In the genomic region with DNA sequence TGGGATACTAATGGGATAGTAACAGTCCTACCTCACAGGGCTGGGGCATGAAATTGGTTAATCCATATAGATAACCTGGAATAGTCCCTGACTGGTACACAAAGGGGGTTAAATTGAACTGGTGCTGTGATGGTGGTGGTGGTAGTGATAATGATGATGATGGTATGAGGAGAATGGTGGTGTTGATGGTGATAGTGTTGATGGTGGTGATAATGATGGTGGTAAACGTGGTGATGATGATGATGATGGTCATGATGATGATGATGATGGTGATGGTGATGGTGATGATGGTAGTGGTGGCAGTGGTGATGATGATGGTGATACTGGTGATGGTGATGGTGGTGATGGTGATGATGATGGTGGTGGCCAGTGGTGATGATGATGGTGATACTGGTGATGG, we compare ENCODE assay signal across 29 cellular contexts. TPM values are rescaled to one million over a fixed set of nuclear protein-coding genes. Genes with fewer than 3 reads are reported as not detected.
"Had no signal": no experiment of that assay in that cellular context is flagged by ENCODE, and none has a peak within 500 bp of the region (broad histone marks: within the 10 kb centered on the region; RNA-seq: fewer than 3 reads in every experiment).

No MANE protein-coding gene starts in this region.

- H3K27ac Mint-ChIP-seq: naive thymus-derived CD4-positive, alpha-beta T cell; natural killer cell treated with Interleukin-12 subunit alpha and Interleukin-12 subunit beta and Interleukin-15 and Interleukin-18, amount 100 ng/mL, for 72 hours; stimulated activated effector memory CD8-positive, alpha-beta T cell treated with anti-CD3 and anti-CD28 coated beads, Interleukin-12 subunit alpha, Interleukin-12 subunit beta, amount 100 ng/mL, for 72 hours; stimulated activated naive CD8-positive, alpha-beta T cell treated with anti-CD3 and anti-CD28 coated beads, Interleukin-15, Interleukin-2, amounts not matched to agents 100 ng/mL and 50 ng/mL, for 24 hours had no signal

- DNase-seq: hypothalamus; immature natural killer cell; kidney; left colon; left lung; mucosa of descending colon; naive thymus-derived CD4-positive, alpha-beta T cell; nucleus accumbens; pancreas; posterior cingulate gyrus; retina; right cardiac atrium; sigmoid colon; small intestine; spleen; stimulated activated CD4-positive, alpha-beta T cell treated with anti-CD3 and anti-CD28 coated beads, Interleukin-4, amount 100 ng/mL, for 24 hours; stimulated activated naive CD4-positive, alpha-beta T cell; tibial artery; trophoblast cell; upper lobe of right lung had no signal

- FAIRE-seq: islet of Langerhans, kidney, pancreas, small intestine had no signal

- ATAC-seq: left colon; left lung; mucosa of descending colon; naive thymus-derived CD4-positive, alpha-beta T cell; natural killer cell treated with Interleukin-12 subunit alpha and Interleukin-12 subunit beta and Interleukin-15 and Interleukin-18, amount 100 ng/mL, for 72 hours; pancreas; right cardiac atrium; stimulated activated effector memory CD8-positive, alpha-beta T cell treated with anti-CD3 and anti-CD28 coated beads, Interleukin-12 subunit alpha, Interleukin-12 subunit beta, amount 100 ng/mL, for 72 hours; upper lobe of right lung had no signal

- H3K27ac ChIP-seq: left lung, pancreas, prostate gland, sigmoid colon, spleen, suprapubic skin, thoracic aorta, tibial artery, upper lobe of right lung had no signal

- H3K36me3 Mint-ChIP-seq: immature natural killer cell; mesothelial cell of epicardium; natural killer cell treated with Interleukin-12 subunit alpha and Interleukin-12 subunit beta and Interleukin-15 and Interleukin-18, amount 100 ng/mL, for 72 hours; stimulated activated effector memory CD8-positive, alpha-beta T cell treated with anti-CD3 and anti-CD28 coated beads, Interleukin-12 subunit alpha, Interleukin-12 subunit beta, amount 100 ng/mL, for 72 hours had no signal

- H3K4me1 ChIP-seq: left lung, pancreas, prostate gland, sigmoid colon, suprapubic skin, tibial artery, upper lobe of right lung had no signal

- H3K4me3 Mint-ChIP-seq: mesothelial cell of epicardium; natural killer cell treated with Interleukin-12 subunit alpha and Interleukin-12 subunit beta and Interleukin-15 and Interleukin-18, amount 100 ng/mL, for 72 hours; stimulated activated effector memory CD8-positive, alpha-beta T cell treated with anti-CD3 and anti-CD28 coated beads, Interleukin-12 subunit alpha, Interleukin-12 subunit beta, amount 100 ng/mL, for 72 hours; stimulated activated naive CD8-positive, alpha-beta T cell treated with anti-CD3 and anti-CD28 coated beads, Interleukin-15, Interleukin-2, amounts not matched to agents 100 ng/mL and 50 ng/mL, for 24 hours had no signal

- H3K36me3 ChIP-seq: left lung, pancreas, prostate gland, sigmoid colon, spleen, suprapubic skin, thoracic aorta, tibial artery, upper lobe of right lung had no signal

- H3K27me3 ChIP-seq: left lung, pancreas, sigmoid colon, spleen, upper lobe of right lung had no signal

- H3K9me3 ChIP-seq: left lung, mucosa of descending colon, pancreas, prostate gland, sigmoid colon, spleen, suprapubic skin, thoracic aorta, tibial artery, upper lobe of right lung had no signal

- H3K4me1 Mint-ChIP-seq: immature natural killer cell; stimulated activated effector memory CD8-positive, alpha-beta T cell treated with anti-CD3 and anti-CD28 coated beads, Interleukin-12 subunit alpha, Interleukin-12 subunit beta, amount 100 ng/mL, for 72 hours had no signal

- H3K4me3 ChIP-seq: left lung, lung, mucosa of descending colon, pancreas, prostate gland, sigmoid colon, spleen, suprapubic skin, thoracic aorta, tibial artery, upper lobe of right lung had no signal

RNA-seq across cellular contexts. Expression of gene SMIM38, which starts 38.7 kb away (rescaled TPM):
- total RNA-seq: upper lobe of right lung had no signal
- polyA plus RNA-seq: immature natural killer cell; naive thymus-derived CD4-positive, alpha-beta T cell had no signal
